1 cellular context compared by ENCODE assay signal in the genomic region with DNA sequence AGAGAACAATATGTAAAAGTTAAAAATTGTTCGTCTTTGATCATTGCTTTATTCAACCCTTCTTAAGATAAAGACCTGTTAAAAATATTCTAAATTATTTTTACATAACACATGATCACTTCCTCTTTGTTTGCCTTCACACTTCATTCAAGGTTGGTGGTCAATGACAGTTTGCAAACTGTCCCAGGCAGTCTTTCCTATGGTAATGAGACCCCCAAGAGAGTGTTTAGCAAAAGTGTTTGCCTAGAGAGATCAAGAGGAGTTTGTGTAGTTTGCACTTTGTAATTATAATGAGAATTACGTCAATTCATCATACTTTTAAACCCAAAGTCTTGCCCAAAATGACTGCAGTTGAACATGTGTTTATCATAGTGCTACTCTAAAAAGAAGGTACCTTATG.
TF ChIP-seq lines count a peak whose summit lies in the region.

No MANE protein-coding gene starts in this region.

TF ChIP-seq in WTC11, 78 proteins besides CTCF, POLR2A, EP300 and RAD21 (continued from another document):
- TF ChIP-seq, protein P1, sequence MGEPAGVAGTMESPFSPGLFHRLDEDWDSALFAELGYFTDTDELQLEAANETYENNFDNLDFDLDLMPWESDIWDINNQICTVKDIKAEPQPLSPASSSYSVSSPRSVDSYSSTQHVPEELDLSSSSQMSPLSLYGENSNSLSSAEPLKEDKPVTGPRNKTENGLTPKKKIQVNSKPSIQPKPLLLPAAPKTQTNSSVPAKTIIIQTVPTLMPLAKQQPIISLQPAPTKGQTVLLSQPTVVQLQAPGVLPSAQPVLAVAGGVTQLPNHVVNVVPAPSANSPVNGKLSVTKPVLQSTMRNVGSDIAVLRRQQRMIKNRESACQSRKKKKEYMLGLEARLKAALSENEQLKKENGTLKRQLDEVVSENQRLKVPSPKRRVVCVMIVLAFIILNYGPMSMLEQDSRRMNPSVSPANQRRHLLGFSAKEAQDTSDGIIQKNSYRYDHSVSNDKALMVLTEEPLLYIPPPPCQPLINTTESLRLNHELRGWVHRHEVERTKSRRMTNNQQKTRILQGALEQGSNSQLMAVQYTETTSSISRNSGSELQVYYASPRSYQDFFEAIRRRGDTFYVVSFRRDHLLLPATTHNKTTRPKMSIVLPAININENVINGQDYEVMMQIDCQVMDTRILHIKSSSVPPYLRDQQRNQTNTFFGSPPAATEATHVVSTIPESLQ (CRISPR knock-in tag; IDR thresholded peaks at IDR 0.05) = no peak
- TF ChIP-seq, protein P2, sequence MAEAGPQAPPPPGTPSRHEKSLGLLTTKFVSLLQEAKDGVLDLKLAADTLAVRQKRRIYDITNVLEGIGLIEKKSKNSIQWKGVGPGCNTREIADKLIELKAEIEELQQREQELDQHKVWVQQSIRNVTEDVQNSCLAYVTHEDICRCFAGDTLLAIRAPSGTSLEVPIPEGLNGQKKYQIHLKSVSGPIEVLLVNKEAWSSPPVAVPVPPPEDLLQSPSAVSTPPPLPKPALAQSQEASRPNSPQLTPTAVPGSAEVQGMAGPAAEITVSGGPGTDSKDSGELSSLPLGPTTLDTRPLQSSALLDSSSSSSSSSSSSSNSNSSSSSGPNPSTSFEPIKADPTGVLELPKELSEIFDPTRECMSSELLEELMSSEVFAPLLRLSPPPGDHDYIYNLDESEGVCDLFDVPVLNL (CRISPR knock-in tag; IDR thresholded peaks at IDR 0.05; ENCODE audit: borderline replicate concordance, low read depth) = no peak
- TF ChIP-seq ZNF281 (CRISPR knock-in tag; IDR thresholded peaks at IDR 0.05) = no peak
- no peak for TF ChIP-seq SOX15 (CRISPR knock-in tag; IDR thresholded peaks at IDR 0.05)
- no peak for TF ChIP-seq TEAD4 (CRISPR knock-in tag; IDR thresholded peaks at IDR 0.05)
- no peak for TF ChIP-seq FOXK1 (CRISPR knock-in tag; IDR thresholded peaks at IDR 0.05)
- TF ChIP-seq RORB (CRISPR knock-in tag; IDR thresholded peaks at IDR 0.05) = no peak
- TF ChIP-seq ZNF317 (CRISPR knock-in tag; IDR thresholded peaks at IDR 0.05; ENCODE audit: borderline replicate concordance, low read depth) = no peak
- TF ChIP-seq, protein P3, sequence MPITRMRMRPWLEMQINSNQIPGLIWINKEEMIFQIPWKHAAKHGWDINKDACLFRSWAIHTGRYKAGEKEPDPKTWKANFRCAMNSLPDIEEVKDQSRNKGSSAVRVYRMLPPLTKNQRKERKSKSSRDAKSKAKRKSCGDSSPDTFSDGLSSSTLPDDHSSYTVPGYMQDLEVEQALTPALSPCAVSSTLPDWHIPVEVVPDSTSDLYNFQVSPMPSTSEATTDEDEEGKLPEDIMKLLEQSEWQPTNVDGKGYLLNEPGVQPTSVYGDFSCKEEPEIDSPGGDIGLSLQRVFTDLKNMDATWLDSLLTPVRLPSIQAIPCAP (CRISPR knock-in tag; IDR thresholded peaks at IDR 0.05) = no peak
- no peak for TF ChIP-seq ERG (CRISPR knock-in tag; IDR thresholded peaks at IDR 0.05)
- TF ChIP-seq, protein P4, sequence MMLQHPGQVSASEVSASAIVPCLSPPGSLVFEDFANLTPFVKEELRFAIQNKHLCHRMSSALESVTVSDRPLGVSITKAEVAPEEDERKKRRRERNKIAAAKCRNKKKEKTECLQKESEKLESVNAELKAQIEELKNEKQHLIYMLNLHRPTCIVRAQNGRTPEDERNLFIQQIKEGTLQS (CRISPR knock-in tag; conservative IDR thresholded peaks at IDR 0.05) = no peak
